9 cellular contexts compared by ENCODE assay signal in the genomic region with DNA sequence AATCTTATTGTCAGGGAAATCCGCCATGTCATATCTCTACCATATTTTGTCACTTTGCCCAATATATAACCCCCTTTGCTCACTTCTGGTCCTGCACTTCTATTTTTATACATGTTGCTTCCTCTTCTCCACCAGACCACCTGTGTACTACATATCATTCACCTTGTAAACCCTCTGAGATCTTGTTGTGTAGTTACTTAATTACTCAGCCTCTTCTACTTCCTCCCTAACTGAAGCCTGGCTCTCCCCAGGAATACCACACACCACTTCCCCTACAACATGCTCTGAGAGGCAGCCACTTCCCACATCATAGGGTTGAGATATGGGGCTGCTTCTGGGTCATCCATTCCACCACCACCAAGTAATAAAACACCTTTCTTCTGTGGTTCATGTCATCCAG. TPM values are rescaled to one million over a fixed set of nuclear protein-coding genes. Genes with fewer than 3 reads are reported as not detected.
DNase-seq lines count a peak whose midpoint lies in the region; ATAC-seq and TF ChIP-seq lines count a peak whose summit lies in the region.
"Had no signal": no experiment of that assay in that cellular context is flagged by ENCODE, and none has a peak within 500 bp of the region (broad histone marks: within the 10 kb centered on the region; RNA-seq: fewer than 3 reads in every experiment).

No MANE protein-coding gene starts in this region.

- H3K36me3 Mint-ChIP-seq in CD14-positive monocyte (peaks cover 18 to 20% of the 10 kb centered on the region in 2 donors), activated B cell treated with CpG ODN at 0.5 μM for 24 hours (ENCODE audit: low read depth) (peaks cover 42% of the 10 kb centered on the region)

- intact Hi-C loops in CD14-positive monocyte (cut with micrococcal nuclease) (no loop called here), activated B cell treated with CpG ODN at 0.5 μM for 24 hours (cut with micrococcal nuclease) (no loop called here)

- H3K27ac Mint-ChIP-seq in CD14-positive monocyte (peak overlapping the region in 5 of 7 donors; percentile 41 to 78 (median 64)), activated B cell treated with CpG ODN at 0.5 μM for 24 hours (peak overlapping the region; percentile 20)

- no peaks in the 10 kb centered on the region for H3K27me3 Mint-ChIP-seq in CD14-positive monocyte (ENCODE audit: low read depth in 3 of 3)
- H3K27me3 Mint-ChIP-seq in activated B cell treated with CpG ODN at 0.5 μM for 24 hours: no peaks in the 10 kb centered on the region

- POLR2A ChIA-PET in activated B cell treated with CpG ODN at 0.5 μM for 24 hours (lab: Charles Lee): interaction anchor here (0.7 to 2.0 kb wide), 2 partner anchors 10 to 1327 kb away, joined by 3 to 11 read pairs; partner anchors contain the start of gene HEXA

- peak; percentile 57 for DNase-seq in CD14-positive monocyte (ENCODE audit: low spot score)
- DNase-seq in activated B cell treated with CpG ODN at 0.5 μM for 24 hours: no peak
- DNase-seq in NCI-H2081 treated with DMSO at 0.1 percent for 48 hours (lab: John Stamatoyannopoulos, UW): no peak
- no peak for DNase-seq in T-helper 9 cell
- no peak for DNase-seq in NCI-H345 treated with DMSO at 0.1 percent for 48 hours (lab: John Stamatoyannopoulos, UW; ENCODE audit: unreplicated experiment)

- ATAC-seq in GM19043 (IDR thresholded peaks at IDR 0.05; ENCODE audit: low read depth, unreplicated experiment): peak; percentile 88
- peak; percentile 87 for ATAC-seq in HG03159 (IDR thresholded peaks at IDR 0.05; ENCODE audit: unreplicated experiment)
- ATAC-seq in activated B cell treated with CpG ODN at 0.5 μM for 24 hours (ENCODE audit: low read depth): peak; percentile 54
- no peak for ATAC-seq in HG02763 (IDR thresholded peaks at IDR 0.05; ENCODE audit: unreplicated experiment)

- H3K9me3 Mint-ChIP-seq in CD14-positive monocyte: peaks cover 0 to 3% (median 0%) of the 10 kb centered on the region in 7 donors
- no peaks in the 10 kb centered on the region for H3K9me3 Mint-ChIP-seq in activated B cell treated with CpG ODN at 0.5 μM for 24 hours

- H3K4me1 Mint-ChIP-seq in CD14-positive monocyte (peaks cover 56% of the 10 kb centered on the region), activated B cell treated with CpG ODN at 0.5 μM for 24 hours (peaks cover 55% of the 10 kb centered on the region)

- no peak for TF ChIP-seq CTCF in CD14-positive monocyte (IDR thresholded peaks at IDR 0.05)
- no peak for TF ChIP-seq CTCF in activated B cell treated with CpG ODN at 0.5 μM for 24 hours (IDR thresholded peaks at IDR 0.05)

- CTCF ChIA-PET in activated B cell treated with CpG ODN at 0.5 μM for 24 hours (lab: Charles Lee): no interaction called here

- no peak overlapping the region for H3K4me3 Mint-ChIP-seq in CD14-positive monocyte
- no peak overlapping the region for H3K4me3 Mint-ChIP-seq in activated B cell treated with CpG ODN at 0.5 μM for 24 hours

RNA-seq across cellular contexts. Expression of gene HEXA, which starts 10.0 kb away (rescaled TPM):
- 100 to 1,000 TPM; 186 to 192 TPM for polyA plus RNA-seq in CD14-positive monocyte
- total RNA-seq in activated B cell treated with CpG ODN at 0.5 μM for 24 hours: 100 and 102 TPM in 2 replicates

RNA-seq across cellular contexts. Expression of gene TMEM202, which starts 32.3 kb away (rescaled TPM):
- not detected for polyA plus RNA-seq in CD14-positive monocyte
- not detected in 2 replicates for total RNA-seq in activated B cell treated with CpG ODN at 0.5 μM for 24 hours
- total RNA-seq: mononuclear cell had no signal

RNA-seq across cellular contexts. Expression of gene CELF6, which starts 45.9 kb away (rescaled TPM):
- not detected for polyA plus RNA-seq in CD14-positive monocyte
- 2.0 and 2.2 TPM in 2 replicates for total RNA-seq in activated B cell treated with CpG ODN at 0.5 μM for 24 hours
